ENCODE assay signal across 28 cellular contexts in the genomic region with DNA sequence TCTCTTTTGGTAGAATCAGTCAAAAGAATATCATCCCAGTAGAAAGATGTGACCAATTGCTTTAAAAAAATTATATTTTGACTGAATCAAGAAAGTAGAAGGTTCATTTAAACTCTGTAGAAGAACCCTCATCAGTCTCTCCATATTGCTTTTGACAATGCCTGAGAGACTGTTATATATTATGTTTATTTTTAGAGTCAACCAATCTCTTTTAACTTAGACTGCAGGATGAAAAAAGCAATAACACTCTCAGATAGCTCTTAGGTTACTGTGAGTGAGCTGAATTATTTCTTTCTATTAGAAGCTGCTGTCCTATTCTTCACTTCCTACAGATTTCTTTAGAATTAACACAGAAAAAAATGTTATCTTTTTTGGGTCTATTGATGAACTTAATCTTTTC. TPM values are rescaled to one million over a fixed set of nuclear protein-coding genes. Genes with fewer than 3 reads are reported as not detected.
"Had no signal": no experiment of that assay in that cellular context is flagged by ENCODE, and none has a peak within 500 bp of the region (broad histone marks: within the 10 kb centered on the region; RNA-seq: fewer than 3 reads in every experiment).

No MANE protein-coding gene starts in this region.

- H3K4me3 Mint-ChIP-seq: stimulated activated effector memory CD8-positive, alpha-beta T cell treated with anti-CD3 and anti-CD28 coated beads, Interleukin-12 subunit alpha, Interleukin-12 subunit beta, amount 100 ng/mL, for 72 hours; stimulated activated memory B cell treated with anti-CD40 and anti-IgM and Interleukin-4, amounts not matched to agents 10 μg/mL and 1 μg/mL and 100 μg/mL, for 72 hours; stimulated activated naive B cell treated with anti-CD40 and anti-IgM and Interleukin-4, amounts not matched to agents 10 μg/mL and 1 μg/mL and 100 μg/mL, for 72 hours; stimulated activated naive CD8-positive, alpha-beta T cell treated with anti-CD3 and anti-CD28 coated beads, Interleukin-15, amount 100 ng/mL, for 72 hours; stimulated activated naive CD8-positive, alpha-beta T cell treated with anti-CD3 and anti-CD28 coated beads, Interleukin-15, Interleukin-2, amounts not matched to agents 100 ng/mL and 50 ng/mL, for 24 hours; type B pancreatic cell had no signal

- ATAC-seq: stimulated activated effector memory CD8-positive, alpha-beta T cell treated with anti-CD3 and anti-CD28 coated beads, Interleukin-12 subunit alpha, Interleukin-12 subunit beta, amount 100 ng/mL, for 72 hours; stimulated activated memory B cell treated with anti-CD40 and anti-IgM and Interleukin-4, amounts not matched to agents 10 μg/mL and 1 μg/mL and 100 μg/mL, for 72 hours; stimulated activated naive B cell treated with anti-CD40 and anti-IgM and Interleukin-4, amounts not matched to agents 10 μg/mL and 1 μg/mL and 100 μg/mL, for 72 hours; stimulated activated naive CD8-positive, alpha-beta T cell treated with anti-CD3 and anti-CD28 coated beads, Interleukin-15, amount 100 ng/mL, for 72 hours; stimulated activated naive CD8-positive, alpha-beta T cell treated with anti-CD3 and anti-CD28 coated beads, Interleukin-15, Interleukin-2, amounts not matched to agents 100 U/mL and 50 U/mL, for 24 hours; upper lobe of right lung had no signal

- H3K27me3 Mint-ChIP-seq: stimulated activated memory B cell treated with anti-CD40 and anti-IgM and Interleukin-4, amounts not matched to agents 10 μg/mL and 1 μg/mL and 100 μg/mL, for 72 hours; stimulated activated naive B cell treated with anti-CD40 and anti-IgM and Interleukin-4, amounts not matched to agents 10 μg/mL and 1 μg/mL and 100 μg/mL, for 72 hours; stimulated activated naive CD8-positive, alpha-beta T cell treated with anti-CD3 and anti-CD28 coated beads, Interleukin-15, amount 100 ng/mL, for 72 hours; stimulated activated naive CD8-positive, alpha-beta T cell treated with anti-CD3 and anti-CD28 coated beads, Interleukin-15, Interleukin-2, amounts not matched to agents 100 ng/mL and 50 ng/mL, for 24 hours; type B pancreatic cell had no signal

- DNase-seq: stimulated activated CD4-positive, alpha-beta T cell treated with anti-CD3 and anti-CD28 coated beads, Interleukin-4, amount 100 ng/mL, for 1 hour; stimulated activated CD4-positive, alpha-beta T cell treated with anti-CD3 and anti-CD28 coated beads, Interleukin-4, amount 100 ng/mL, for 24 hours; stimulated activated CD4-positive, alpha-beta T cell treated with anti-CD3 and anti-CD28 coated beads, Interleukin-4, amount 100 ng/mL, for 4 hours; stimulated activated CD8-positive, alpha-beta memory T cell treated with anti-CD3 and anti-CD28 coated beads, Interleukin-4, amount 100 ng/mL, for 48 hours; stimulated activated naive B cell treated with anti-CD40 and anti-IgM and Interleukin-4, amounts not matched to agents 10 μg/mL and 1 μg/mL and 100 μg/mL, for 72 hours; stimulated activated naive CD4-positive, alpha-beta T cell; stimulated activated naive CD4-positive, alpha-beta T cell treated with Interleukin-2 at 50 U/mL for 16 hours; stimulated activated naive CD8-positive, alpha-beta T cell treated with anti-CD3 and anti-CD28 coated beads, Interleukin-15, amount 100 ng/mL, for 72 hours; stimulated activated naive CD8-positive, alpha-beta T cell treated with anti-CD3 and anti-CD28 coated beads, Interleukin-15, Interleukin-2, amounts not matched to agents 100 U/mL and 50 U/mL, for 24 hours; stomach; substantia nigra; testis; thyroid gland; tibial artery; transverse colon; trophoblast cell; upper lobe of left lung; upper lobe of right lung; uterus had no signal

- H3K27ac Mint-ChIP-seq: stimulated activated effector memory CD8-positive, alpha-beta T cell treated with anti-CD3 and anti-CD28 coated beads, Interleukin-12 subunit alpha, Interleukin-12 subunit beta, amount 100 ng/mL, for 72 hours; stimulated activated memory B cell treated with anti-CD40 and anti-IgM and Interleukin-4, amounts not matched to agents 10 μg/mL and 1 μg/mL and 100 μg/mL, for 72 hours; stimulated activated naive B cell treated with anti-CD40 and anti-IgM and Interleukin-4, amounts not matched to agents 10 μg/mL and 1 μg/mL and 100 μg/mL, for 72 hours; stimulated activated naive CD8-positive, alpha-beta T cell treated with anti-CD3 and anti-CD28 coated beads, Interleukin-15, amount 100 ng/mL, for 72 hours; stimulated activated naive CD8-positive, alpha-beta T cell treated with anti-CD3 and anti-CD28 coated beads, Interleukin-15, Interleukin-2, amounts not matched to agents 100 ng/mL and 50 ng/mL, for 24 hours; type B pancreatic cell had no signal

- H3K4me3 ChIP-seq: stomach, suprapubic skin, testis, thoracic aorta, thyroid gland, tibial artery, tibial nerve, transverse colon, upper lobe of left lung, upper lobe of right lung, uterus, vagina had no signal

- H3K36me3 Mint-ChIP-seq: stimulated activated effector memory CD8-positive, alpha-beta T cell treated with anti-CD3 and anti-CD28 coated beads, Interleukin-12 subunit alpha, Interleukin-12 subunit beta, amount 100 ng/mL, for 72 hours; stimulated activated memory B cell treated with anti-CD40 and anti-IgM and Interleukin-4, amounts not matched to agents 10 μg/mL and 1 μg/mL and 100 μg/mL, for 72 hours; stimulated activated naive B cell treated with anti-CD40 and anti-IgM and Interleukin-4, amounts not matched to agents 10 μg/mL and 1 μg/mL and 100 μg/mL, for 72 hours; type B pancreatic cell had no signal

- H3K27ac ChIP-seq: stomach, suprapubic skin, testis, thoracic aorta, thyroid gland, tibial artery, tibial nerve, transverse colon, upper lobe of left lung, upper lobe of right lung, uterus, vagina had no signal

- H3K36me3 ChIP-seq: stomach, suprapubic skin, thoracic aorta, thyroid gland, tibial artery, tibial nerve, transverse colon, upper lobe of left lung, upper lobe of right lung, uterus, vagina had no signal

- H3K4me1 Mint-ChIP-seq: stimulated activated effector memory CD8-positive, alpha-beta T cell treated with anti-CD3 and anti-CD28 coated beads, Interleukin-12 subunit alpha, Interleukin-12 subunit beta, amount 100 ng/mL, for 72 hours; stimulated activated naive CD8-positive, alpha-beta T cell treated with anti-CD3 and anti-CD28 coated beads, Interleukin-15, amount 100 ng/mL, for 72 hours had no signal

- H3K9me3 Mint-ChIP-seq: stimulated activated memory B cell treated with anti-CD40 and anti-IgM and Interleukin-4, amounts not matched to agents 10 μg/mL and 1 μg/mL and 100 μg/mL, for 72 hours; stimulated activated naive B cell treated with anti-CD40 and anti-IgM and Interleukin-4, amounts not matched to agents 10 μg/mL and 1 μg/mL and 100 μg/mL, for 72 hours; stimulated activated naive CD8-positive, alpha-beta T cell treated with anti-CD3 and anti-CD28 coated beads, Interleukin-15, Interleukin-2, amounts not matched to agents 100 ng/mL and 50 ng/mL, for 24 hours had no signal

- H3K27me3 ChIP-seq: stomach, suprapubic skin, testis, thyroid gland, tibial artery, tibial nerve, transverse colon, upper lobe of left lung, upper lobe of right lung, uterus, vagina had no signal

- H3K9me3 ChIP-seq: stomach, testis, thoracic aorta, thyroid gland, tibial artery, tibial nerve, transverse colon, upper lobe of left lung, upper lobe of right lung, uterus, vagina had no signal

- H3K4me1 ChIP-seq: stomach, suprapubic skin, testis, thyroid gland, tibial artery, tibial nerve, transverse colon, upper lobe of left lung, upper lobe of right lung, uterus, vagina had no signal

RNA-seq across cellular contexts. Expression of gene GALNTL6, which starts 38.1 kb away (rescaled TPM):
- total RNA-seq: subcutaneous adipose tissue, thyroid gland, tibial nerve had no signal
